ENCODE assay signal across 18 cellular contexts in the genomic region with DNA sequence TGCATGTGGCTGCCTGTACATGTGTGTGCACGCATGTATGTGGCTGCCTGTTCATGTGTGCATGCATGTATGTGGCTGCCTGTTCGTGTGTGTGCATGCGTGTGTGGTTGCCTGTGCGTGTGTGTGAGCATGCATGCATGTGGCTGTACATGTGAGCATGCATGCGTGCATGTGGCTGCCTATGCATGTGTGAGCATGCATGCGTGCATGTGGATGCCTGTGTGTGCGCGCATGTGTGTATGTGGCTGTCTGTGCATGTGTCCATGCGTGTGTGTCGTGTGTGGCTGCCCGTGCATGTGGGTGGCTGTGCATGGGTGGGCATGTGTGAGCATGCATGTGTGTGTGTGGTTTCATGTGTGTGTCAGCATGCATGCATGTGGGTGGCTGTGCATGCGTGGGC.
"Had no signal": no experiment of that assay in that cellular context is flagged by ENCODE, and none has a peak within 500 bp of the region (broad histone marks: within the 10 kb centered on the region; RNA-seq: fewer than 3 reads in every experiment).

No MANE protein-coding gene starts in this region.

- H3K9me3 ChIP-seq: esophagus muscularis mucosa, thyroid gland had no signal

- H3K27me3 Mint-ChIP-seq: activated B cell treated with CpG ODN at 0.5 μM for 24 hours; activated CD4-positive, alpha-beta memory T cell treated with anti-CD3 and anti-CD28 coated beads for 36 hours; activated CD4-positive, alpha-beta T cell treated with anti-CD3 and anti-CD28 coated beads for 36 hours; brain had no signal

- FAIRE-seq: frontal cortex had no signal

- H3K4me3 Mint-ChIP-seq: activated B cell treated with CpG ODN at 0.5 μM for 24 hours; activated CD4-positive, alpha-beta memory T cell treated with anti-CD3 and anti-CD28 coated beads for 36 hours; activated CD4-positive, alpha-beta T cell treated with anti-CD3 and anti-CD28 coated beads for 36 hours; brain had no signal

- H3K27ac ChIP-seq: esophagus muscularis mucosa, hepatocyte, thyroid gland had no signal

- H3K9me3 Mint-ChIP-seq: activated B cell treated with CpG ODN at 0.5 μM for 24 hours, brain had no signal

- H3K4me3 ChIP-seq: esophagus muscularis mucosa, hepatocyte, thyroid gland had no signal

- DNase-seq: activated B cell treated with CpG ODN at 0.5 μM for 24 hours; activated CD4-positive, alpha-beta memory T cell treated with anti-CD3 and anti-CD28 coated beads for 36 hours; activated CD4-positive, alpha-beta T cell treated with anti-CD3 and anti-CD28 coated beads for 36 hours; activated effector memory CD4-positive, alpha-beta T cell treated with Interleukin-2 at 50 U/mL for 16 hours; activated T-cell treated with anti-CD3 and anti-CD28 coated beads, Interleukin-2, amount 50 U/mL, for 48 hours; aorta; effector memory CD4-positive, alpha-beta T cell; glutamatergic neuron; occipital lobe; stimulated activated CD4-positive, alpha-beta T cell treated with anti-CD3 and anti-CD28 coated beads, Interleukin-2, amount 100 ng/mL, for 48 hours; stimulated activated CD8-positive, alpha-beta memory T cell treated with anti-CD3 and anti-CD28 coated beads, Interleukin-4, amount 100 ng/mL, for 48 hours; T1000; thyroid gland had no signal

- ATAC-seq: activated CD4-positive, alpha-beta T cell treated with anti-CD3 and anti-CD28 coated beads for 36 hours; activated naive CD4-positive, alpha-beta T cell treated with anti-CD3 and anti-CD28 coated beads, Interleukin-2, amount 50 U/mL, for 72 hours had no signal

- H3K4me1 ChIP-seq: thyroid gland had no signal

- H3K4me1 Mint-ChIP-seq: activated B cell treated with CpG ODN at 0.5 μM for 24 hours had no signal

- H3K36me3 ChIP-seq: thyroid gland had no signal

- H3K27ac Mint-ChIP-seq: activated B cell treated with CpG ODN at 0.5 μM for 24 hours; activated CD4-positive, alpha-beta memory T cell treated with anti-CD3 and anti-CD28 coated beads for 36 hours; activated naive CD4-positive, alpha-beta T cell treated with anti-CD3 and anti-CD28 coated beads, Interleukin-2, amount 50 U/mL, for 72 hours had no signal
